Comparison of ENCODE assay signal across 22 cellular contexts in the genomic region with DNA sequence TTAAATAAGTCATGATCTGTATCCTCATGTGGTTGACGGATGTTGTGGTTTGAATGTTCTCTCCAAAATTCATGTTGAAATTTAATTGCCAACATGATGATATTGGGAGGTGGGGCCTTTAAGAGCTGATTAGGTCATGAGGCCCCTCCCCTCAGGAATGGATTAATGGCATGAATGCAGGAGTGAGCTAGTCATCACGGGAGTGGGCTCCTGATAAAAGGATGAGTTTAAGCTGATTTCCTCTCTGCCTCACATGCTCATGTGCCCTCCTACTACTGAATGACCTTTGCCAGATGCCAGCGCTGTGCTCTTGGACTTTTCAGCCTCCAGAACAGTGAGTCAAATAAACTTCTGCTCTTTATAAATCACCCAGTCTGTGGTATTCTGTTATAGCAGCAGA.
DNase-seq lines count a peak whose midpoint lies in the region; ATAC-seq, FAIRE-seq and TF ChIP-seq lines count a peak whose summit lies in the region.
"Had no signal": no experiment of that assay in that cellular context is flagged by ENCODE, and none has a peak within 500 bp of the region (broad histone marks: within the 10 kb centered on the region; RNA-seq: fewer than 3 reads in every experiment).

No MANE protein-coding gene starts in this region.

- no peak overlapping the region for H3K27ac Mint-ChIP-seq in astrocyte (ENCODE audit: unreplicated experiment)
- H3K27ac Mint-ChIP-seq: activated CD4-positive, alpha-beta T cell treated with anti-CD3 and anti-CD28 coated beads for 36 hours; activated naive CD8-positive, alpha-beta T cell had no signal

- H3K9me3 Mint-ChIP-seq in astrocyte (ENCODE audit: unreplicated experiment): no peaks in the 10 kb centered on the region
- H3K9me3 Mint-ChIP-seq: central memory CD8-positive, alpha-beta T cell; endodermal cell had no signal

- H3K4me3 ChIP-seq in HEK293 (ENCODE audit: low read depth, low read length) (no peak overlapping the region), astrocyte (ENCODE audit: insufficient read depth, low read depth, low read length) (no peak overlapping the region), keratinocyte (ENCODE audit: control insufficient read depth in 2 of 3, extremely low read depth in 1 of 3, insufficient read depth in 2 of 3, low read depth in 1 of 3, low read length in 3 of 3) (no peak overlapping the region)
- H3K4me3 ChIP-seq: heart left ventricle, mucosa of descending colon, SJCRH30, uterus had no signal

- no peak for ATAC-seq in HG03280 (IDR thresholded peaks at IDR 0.05; ENCODE audit: unreplicated experiment)
- ATAC-seq: activated CD4-positive, alpha-beta T cell treated with anti-CD3 and anti-CD28 coated beads for 36 hours; mucosa of descending colon had no signal

- no peak overlapping the region for H2AFZ ChIP-seq in astrocyte (ENCODE audit: low read depth, low read length)
- H2AFZ ChIP-seq in keratinocyte (ENCODE audit: control insufficient read depth, low read length): no peak overlapping the region
- H2AFZ ChIP-seq: parathyroid adenoma had no signal

- peaks cover 6% of the 10 kb centered on the region for H3K4me1 Mint-ChIP-seq in astrocyte (ENCODE audit: low read depth, unreplicated experiment)

- H3K27me3 Mint-ChIP-seq in astrocyte (ENCODE audit: low read depth, unreplicated experiment): no peaks in the 10 kb centered on the region
- H3K27me3 Mint-ChIP-seq: activated CD4-positive, alpha-beta T cell treated with anti-CD3 and anti-CD28 coated beads for 36 hours; activated naive CD8-positive, alpha-beta T cell; central memory CD8-positive, alpha-beta T cell had no signal

- no peak overlapping the region for H3K27ac ChIP-seq in HEK293 (ENCODE audit: extremely low read depth, low read depth, low read length)
- no peak overlapping the region for H3K27ac ChIP-seq in astrocyte (ENCODE audit: low read depth, low read length)
- H3K27ac ChIP-seq in keratinocyte (ENCODE audit: control insufficient read depth, insufficient read depth, low read length): peak overlapping the region; percentile 13
- H3K27ac ChIP-seq: heart left ventricle, parathyroid adenoma, SJCRH30, uterus had no signal

- peaks cover 7% of the 10 kb centered on the region for H3K36me3 Mint-ChIP-seq in astrocyte (ENCODE audit: low read depth, unreplicated experiment)

- H3K9ac ChIP-seq in astrocyte (ENCODE audit: low read length) (no peak overlapping the region), keratinocyte (ENCODE audit: control insufficient read depth, extremely low read depth, insufficient read depth, low read length) (no peak overlapping the region)
- H3K9ac ChIP-seq: parathyroid adenoma had no signal

- TF ChIP-seq CTCF in HEK293 (tag by site-specific recombination; IDR thresholded peaks at IDR 0.05) (no peak), astrocyte (IDR thresholded peaks at IDR 0.05; ENCODE audit: insufficient read depth, low read depth, low read length) (no peak), keratinocyte (optimal IDR thresholded peaks at IDR 0.05 in 1 of 3, IDR thresholded peaks at IDR 0.05 in 1 of 3, conservative IDR thresholded peaks at IDR 0.05 in 1 of 3; ENCODE audit: extremely low read depth in 1 of 3, insufficient read depth in 2 of 3, low read length in 3 of 3) (no peak)

- FAIRE-seq in astrocyte (lab: Jason Lieb, UNC) (no peak), keratinocyte (lab: Jason Lieb, UNC) (peak; percentile 17), GM19239 (lab: Jason Lieb, UNC) (no peak)
- FAIRE-seq: GM18507 had no signal

- no peak overlapping the region for H3K4me2 ChIP-seq in astrocyte (ENCODE audit: low read length)
- H3K4me2 ChIP-seq in keratinocyte (ENCODE audit: control insufficient read depth, extremely low read depth, insufficient read depth, low read depth, low read length): no peak overlapping the region

- H3K36me3 ChIP-seq in HEK293 (ENCODE audit: control insufficient read depth in 2 of 2, insufficient read depth in 1 of 2, low read length in 2 of 2): no peaks in the 10 kb centered on the region
- H3K36me3 ChIP-seq in astrocyte (ENCODE audit: insufficient read depth, low read length): no peaks in the 10 kb centered on the region
- H3K36me3 ChIP-seq in keratinocyte (ENCODE audit: control insufficient read depth in 2 of 2, extremely low read depth in 1 of 2, insufficient read depth in 2 of 2, low read length in 2 of 2): no peaks in the 10 kb centered on the region
- H3K36me3 ChIP-seq: SJCRH30, uterus had no signal

- no peaks in the 10 kb centered on the region for H3K27me3 ChIP-seq in astrocyte (ENCODE audit: insufficient read depth, low read length)
- H3K27me3 ChIP-seq in keratinocyte (ENCODE audit: control insufficient read depth, extremely low read depth, insufficient read depth, low read length): no peaks in the 10 kb centered on the region
- H3K27me3 ChIP-seq: heart left ventricle, SJCRH30, uterus had no signal

- H4K20me1 ChIP-seq in astrocyte (ENCODE audit: insufficient read depth, low read length) (no peaks in the 10 kb centered on the region), keratinocyte (ENCODE audit: control insufficient read depth, extremely low read depth, insufficient read depth, low read length) (no peaks in the 10 kb centered on the region)

- H3K4me1 ChIP-seq in HEK293 (ENCODE audit: control insufficient read depth, insufficient read depth, low read length): peaks cover 2% of the 10 kb centered on the region; the same call in 1 of the 2 replicates
- H3K4me1 ChIP-seq in astrocyte (ENCODE audit: insufficient read depth, low read length): no peaks in the 10 kb centered on the region
- peaks cover 21% of the 10 kb centered on the region for H3K4me1 ChIP-seq in keratinocyte (ENCODE audit: control insufficient read depth, extremely low read depth, insufficient read depth, low read length)
- H3K4me1 ChIP-seq: SJCRH30, uterus had no signal

- H3K9me3 ChIP-seq in HEK293 (ENCODE audit: control insufficient read depth, insufficient read depth, low read depth, low read length): no peaks in the 10 kb centered on the region
- H3K9me3 ChIP-seq in astrocyte (ENCODE audit: insufficient read depth, low read depth, low read length): no peaks in the 10 kb centered on the region
- H3K9me3 ChIP-seq in keratinocyte (ENCODE audit: control insufficient read depth, low read depth, low read length): no peaks in the 10 kb centered on the region
- H3K9me3 ChIP-seq: mucosa of descending colon, SJCRH30, uterus had no signal

- CTCF ChIA-PET in HEK293 (lab: Yijun Ruan, JAX): no interaction called here

- DNase-seq in AG08395 (ENCODE audit: low spot score) (peak; percentile 35), astrocyte (ENCODE audit: low read depth) (peak; percentile 38), keratinocyte (ENCODE audit: low read depth, low spot score) (peak; percentile 69), DMS79 treated with DMSO at 0.1 percent for 48 hours (lab: John Stamatoyannopoulos, UW) (no peak), NCI-H1417 treated with DMSO at 0.1 percent for 48 hours (lab: John Stamatoyannopoulos, UW) (no peak), GM19239 (ENCODE audit: insufficient read length, low spot score) (no peak)
- DNase-seq: activated CD4-positive, alpha-beta T cell treated with anti-CD3 and anti-CD28 coated beads for 36 hours; endodermal cell; heart left ventricle; KBM-7; mucosa of descending colon; NCI-H1105 treated with DMSO at 0.1 percent for 48 hours; NCI-H2227 treated with DMSO at 0.1 percent for 48 hours; SJCRH30; T-helper 9 cell; uterus had no signal

- H3K9me1 ChIP-seq in keratinocyte (ENCODE audit: control insufficient read depth, extremely low read depth, insufficient read depth, low read length): no peaks in the 10 kb centered on the region

- POLR2A ChIA-PET in HEK293 (lab: Yijun Ruan, JAX): no interaction called here

- H3K79me2 ChIP-seq in astrocyte (ENCODE audit: insufficient read depth, low read length): no peaks in the 10 kb centered on the region
- no peaks in the 10 kb centered on the region for H3K79me2 ChIP-seq in keratinocyte (ENCODE audit: control insufficient read depth, insufficient read depth, low read length)

- dilution Hi-C loops in keratinocyte (cut with MboI; ENCODE audit: extremely low pct_ligation_motif_present, low sequenced_read_pairs): no loop called here

- H3K4me3 Mint-ChIP-seq in astrocyte (ENCODE audit: unreplicated experiment): no peak overlapping the region
- H3K4me3 Mint-ChIP-seq: activated CD4-positive, alpha-beta T cell treated with anti-CD3 and anti-CD28 coated beads for 36 hours; activated naive CD8-positive, alpha-beta T cell; central memory CD8-positive, alpha-beta T cell had no signal

TF ChIP-seq in HEK293, 187 proteins besides CTCF, POLR2A, EP300 and RAD21:
- peak; percentile 53; the same call in 1 of the 2 replicates for TF ChIP-seq OSR2 (tag by site-specific recombination; IDR thresholded peaks at IDR 0.05)
- peak; percentile 54 for TF ChIP-seq SETDB1 (IDR thresholded peaks at IDR 0.05; ENCODE audit: insufficient read length, low read length)
- no peak for TF ChIP-seq YY2 (tag by site-specific recombination; IDR thresholded peaks at IDR 0.05)
- TF ChIP-seq ZNF555 (tag by site-specific recombination; conservative IDR thresholded peaks at IDR 0.05): no peak

Comparison
In these comparisons a context has a peak if more than half of its experiments do, and no peak if none do; other contexts are left out.
1. DNase-seq: peak in AG08395 (single experiment), astrocyte (single experiment) and keratinocyte (single experiment); none in DMS79 treated with DMSO at 0.1 percent for 48 hours (single experiment), NCI-H1417 treated with DMSO at 0.1 percent for 48 hours (single experiment) and GM19239 (single experiment).